Comparison of ENCODE assay signal across 1 cellular context in genomic region chr3:3157484-3157883, GRCh38.
TF ChIP-seq lines count a peak whose summit lies in the region.

No MANE protein-coding gene starts in this region.

TF ChIP-seq in K562, 482 proteins besides CTCF, POLR2A, EP300 and RAD21:
- no peak for TF ChIP-seq LCOR (CRISPR knock-in tag; IDR thresholded peaks at IDR 0.05)
- 0 out of 2 replicates have a peak, but pooled peaks have one; percentile 29 for TF ChIP-seq SUPT5H (IDR thresholded peaks at IDR 0.05)
- 0 out of 2 replicates have a peak, but pooled peaks have one; percentile 7 for TF ChIP-seq POLR2G (IDR thresholded peaks at IDR 0.05; ENCODE audit: low read depth, low read length)
